ENCODE assay signal across 8 cellular contexts in the genomic region with DNA sequence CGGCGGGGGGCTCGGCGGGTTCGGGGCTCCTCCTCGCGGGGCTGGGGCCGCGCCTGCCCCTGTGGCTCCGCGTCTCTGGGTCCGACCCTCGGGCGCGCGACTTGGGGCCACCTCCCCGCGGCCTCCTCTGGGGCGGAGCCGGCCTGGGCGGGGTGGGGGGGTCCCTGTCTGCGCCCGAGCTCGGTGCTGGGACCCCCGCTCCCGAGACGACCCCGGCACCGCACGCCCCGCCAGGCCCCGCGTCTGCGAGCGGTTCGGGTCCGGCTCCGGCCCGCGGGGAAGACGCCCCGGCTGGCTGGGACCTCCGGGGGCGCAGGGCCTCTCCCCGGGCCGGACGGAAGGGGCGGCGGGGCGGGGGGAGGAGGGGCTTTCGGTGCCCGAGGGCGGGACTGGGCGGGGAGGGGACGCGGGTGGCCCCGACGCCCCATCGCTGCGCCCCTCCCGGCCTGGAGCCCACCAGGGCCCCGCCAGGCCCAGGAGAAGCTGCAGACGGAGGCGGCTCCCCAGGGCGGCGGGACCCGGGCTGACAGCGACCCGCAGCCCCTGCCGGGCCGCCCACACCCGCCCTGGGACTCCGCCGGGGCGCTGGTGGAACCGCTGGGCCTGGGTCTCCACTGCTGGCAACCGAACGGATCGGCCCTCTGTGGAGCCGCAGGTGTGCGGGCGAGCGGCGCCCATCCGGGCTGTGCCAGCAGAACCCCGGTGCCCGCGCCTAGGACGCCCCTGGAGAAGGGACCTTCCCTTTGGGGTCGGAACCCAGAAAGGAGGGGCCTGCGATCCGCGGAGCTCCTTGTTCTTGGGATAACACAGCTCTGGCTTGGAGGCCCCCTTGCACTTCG. TPM values are rescaled to one million over a fixed set of nuclear protein-coding genes. Genes with fewer than 3 reads are reported as not detected.
DNase-seq lines count a peak whose midpoint lies in the region; ATAC-seq and TF ChIP-seq lines count a peak whose summit lies in the region.

No MANE protein-coding gene starts in this region.

- H3K9me3 ChIP-seq in Peyer's patch, result peaks cover 0 to 5% (median 0%) of the 10 kb centered on the region in 4 donors

- H3K27me3 Mint-ChIP-seq in naive thymus-derived CD8-positive, alpha-beta T cell, result peaks cover 0 to 34% (median 18%) of the 10 kb centered on the region in 5 donors

- H3K27ac Mint-ChIP-seq in naive thymus-derived CD8-positive, alpha-beta T cell, result peak overlapping the region in 2 of 10 donors; percentile 31 to 65

- peaks cover 0 to 17% of the 10 kb centered on the region in 2 donors for H3K27me3 ChIP-seq in Peyer's patch

- ATAC-seq in naive thymus-derived CD8-positive, alpha-beta T cell, result peak; percentile 39 to 59
- no peak for ATAC-seq in GM21390 (IDR thresholded peaks at IDR 0.05; ENCODE audit: unreplicated experiment)
- ATAC-seq in HG02610 (IDR thresholded peaks at IDR 0.05; ENCODE audit: unreplicated experiment), result no peak

- H3K4me1 Mint-ChIP-seq in naive thymus-derived CD8-positive, alpha-beta T cell, result peaks cover 6 to 18% (median 13%) of the 10 kb centered on the region in 4 donors

- peaks cover 3 to 13% (median 8%) of the 10 kb centered on the region in 3 donors for H3K36me3 Mint-ChIP-seq in naive thymus-derived CD8-positive, alpha-beta T cell

- peaks cover 4 to 19% (median 12%) of the 10 kb centered on the region in 9 donors for H3K9me3 Mint-ChIP-seq in naive thymus-derived CD8-positive, alpha-beta T cell

- H3K4me1 ChIP-seq in Peyer's patch, result peaks cover 0 to 18% (median 2%) of the 10 kb centered on the region in 4 donors

- POLR2A ChIA-PET in naive thymus-derived CD8-positive, alpha-beta T cell (lab: Charles Lee), result interaction anchor here (0.7 to 1.6 kb wide), 5 partner anchors 33 to 327 kb away, joined by 3 to 10 read pairs (median 3); no protein-coding TSS in a partner anchor

- peak; percentile 69 for DNase-seq in AG08396 (ENCODE audit: low spot score)
- peak; percentile 14 to 51 (median 43) for DNase-seq in Peyer's patch
- peak; percentile 22 for DNase-seq in epidermal melanocyte (ENCODE audit: insufficient read length, low spot score)
- peak in 7 of 10 donors; percentile 15 to 62 (median 32) for DNase-seq in naive thymus-derived CD8-positive, alpha-beta T cell
- DNase-seq in erythroblast (lab: John Stamatoyannopoulos, UW), result no peak
- DNase-seq in GOT3 (lab: John Stamatoyannopoulos, UW), result no peak

- no peaks in the 10 kb centered on the region for H3K36me3 ChIP-seq in Peyer's patch

- TF ChIP-seq POLR2A in Peyer's patch (IDR thresholded peaks at IDR 0.05), result no peak
- no peak for TF ChIP-seq POLR2A in erythroblast (IDR thresholded peaks at IDR 0.05; ENCODE audit: low read length)

- H3K27ac ChIP-seq in Peyer's patch, result peak overlapping the region; percentile 79 to 98 (median 87)

- peak overlapping the region; percentile 53 to 76 (median 66) for H3K4me3 ChIP-seq in Peyer's patch

- TF ChIP-seq CTCF in Peyer's patch (IDR thresholded peaks at IDR 0.05), result no peak

- peak overlapping the region; percentile 60 to 85 (median 76) for H3K4me3 Mint-ChIP-seq in naive thymus-derived CD8-positive, alpha-beta T cell

RNA-seq across cellular contexts. Expression of a gene that starts 0.6 kb away (rescaled TPM):
- 1,000 to 10,000 TPM in 1 of 4 donors, 100 to 1,000 TPM in 2, 10 to 100 TPM in 1; 59.9 to 1,087 (median 166) TPM for total RNA-seq in Peyer's patch
- 10 to 100 TPM; 91.5 to 98.8 TPM for total RNA-seq in naive thymus-derived CD8-positive, alpha-beta T cell
- 10 to 100 TPM in 1 of 3 donors, 1 to 10 TPM in 2; 3.8 to 13.4 (median 8.8) TPM for polyA plus RNA-seq in naive thymus-derived CD8-positive, alpha-beta T cell

RNA-seq across cellular contexts. Expression of a gene that starts 56.9 kb away (rescaled TPM):
- total RNA-seq in Peyer's patch, result 1 to 10 TPM in 1 of 4 donors, under 1 TPM in 1, not detected in 2; 0.67 to 1.0 TPM
- 1 to 10 TPM; 2.1 to 2.2 TPM for total RNA-seq in naive thymus-derived CD8-positive, alpha-beta T cell
- polyA plus RNA-seq in naive thymus-derived CD8-positive, alpha-beta T cell, result not detected

Comparison
In these comparisons a context has a peak if more than half of its experiments do, and no peak if none do; other contexts are left out.
1. DNase-seq: peak in AG08396 (single experiment), Peyer's patch (3 of 3), epidermal melanocyte (single experiment) and naive thymus-derived CD8-positive, alpha-beta T cell (7 of 10); none in erythroblast (0 of 2) and GOT3 (single experiment).
2. ATAC-seq: peak in naive thymus-derived CD8-positive, alpha-beta T cell (2 of 2); none in GM21390 (single experiment) and HG02610 (single experiment).